In genomic region chr4:5888222-5888701, GRCh38 we compare ENCODE assay signal across 9 cellular contexts. TPM values are rescaled to one million over a fixed set of nuclear protein-coding genes. Genes with fewer than 3 reads are reported as not detected.
A peak's percentile ranks its signal among the peaks of the same experiment; 100 is the strongest.
DNase-seq lines count a peak whose midpoint lies in the region; TF ChIP-seq lines count a peak whose summit lies in the region.
"Had no signal": no experiment of that assay in that cellular context is flagged by ENCODE, and none has a peak within 500 bp of the region (broad histone marks: within the 10 kb centered on the region; RNA-seq: fewer than 3 reads in every experiment).

No MANE protein-coding gene starts in this region.

- no peak overlapping the region for H2BK120ac ChIP-seq in mesenchymal stem cell (ENCODE audit: low read depth, low read length)

- H2BK12ac ChIP-seq in mesenchymal stem cell (ENCODE audit: low read length in 2 of 2): peak overlapping the region in 1 of 2 experiments; percentile 40

- POLR2A ChIA-PET in GM10248 (lab: Yijun Ruan, JAX): no interaction called here

- TF ChIP-seq POLR2A in uterus (IDR thresholded peaks at IDR 0.05): peak in 1 of 2 donors; percentile 10

- H3K36me3 ChIP-seq in ascending aorta (no peaks in the 10 kb centered on the region), mesenchymal stem cell (ENCODE audit: control insufficient read depth in 1 of 2, insufficient read depth in 2 of 2, low read depth in 1 of 2, low read length in 2 of 2) (no peaks in the 10 kb centered on the region), uterus (no peaks in the 10 kb centered on the region)

- H3K4ac ChIP-seq in mesenchymal stem cell (ENCODE audit: low read depth in 1 of 2, low read length in 2 of 2): peak overlapping the region; percentile 28 to 67

- H4K91ac ChIP-seq in mesenchymal stem cell (ENCODE audit: low read length): no peak overlapping the region

- no peak overlapping the region for H3K14ac ChIP-seq in mesenchymal stem cell (ENCODE audit: low read length in 2 of 2)

- H3K9ac ChIP-seq in mesenchymal stem cell (ENCODE audit: low read length): no peak overlapping the region

- H3K18ac ChIP-seq in mesenchymal stem cell (ENCODE audit: low read depth in 1 of 2, low read length in 2 of 2): peak overlapping the region in 1 of 2 experiments; percentile 63

- H2BK15ac ChIP-seq in mesenchymal stem cell (ENCODE audit: low read depth, poor library complexity, severe bottlenecking): peak overlapping the region; percentile 41

- H3K4me3 ChIP-seq in ascending aorta: peak overlapping the region; percentile 49 to 61
- no peak overlapping the region for H3K4me3 ChIP-seq in mesenchymal stem cell (ENCODE audit: insufficient read depth in 1 of 2, low read depth in 1 of 2, low read length in 2 of 2)
- peak overlapping the region; percentile 45 to 54 for H3K4me3 ChIP-seq in uterus

- CTCF ChIA-PET in GM10248 (lab: Yijun Ruan, JAX): no interaction called here

- no peak overlapping the region for H2BK5ac ChIP-seq in mesenchymal stem cell (ENCODE audit: low read depth, low read length, poor library complexity, severe bottlenecking)

- H3K4me1 ChIP-seq in ascending aorta (peaks cover 7 to 14% of the 10 kb centered on the region in 2 donors), mesenchymal stem cell (ENCODE audit: control insufficient read depth, insufficient read depth, low read depth, low read length) (peaks cover 29% of the 10 kb centered on the region), uterus (peaks cover 0 to 6% of the 10 kb centered on the region in 2 donors)

- TF ChIP-seq CTCF in ascending aorta (IDR thresholded peaks at IDR 0.05) (no peak), uterus (IDR thresholded peaks at IDR 0.05) (no peak), GM10248 (IDR thresholded peaks at IDR 0.05; ENCODE audit: control extremely low read depth, extremely low read depth, low read depth, missing control alignments) (no peak)

- H3K9me3 ChIP-seq in ascending aorta (no peaks in the 10 kb centered on the region), mesenchymal stem cell (ENCODE audit: control insufficient read depth, low read length) (peaks cover 3% of the 10 kb centered on the region), uterus (no peaks in the 10 kb centered on the region)

- H3K79me1 ChIP-seq in mesenchymal stem cell (replicated peaks; ENCODE audit: low read length, poor library complexity, severe bottlenecking): no peaks in the 10 kb centered on the region

- H2AFZ ChIP-seq in mesenchymal stem cell (ENCODE audit: low read depth, low read length): no peak overlapping the region

- H3K27ac ChIP-seq in ascending aorta (no peak overlapping the region), mesenchymal stem cell (ENCODE audit: low read length, poor library complexity, severe bottlenecking) (no peak overlapping the region), uterus (no peak overlapping the region)

- DNase-seq in NCI-H2029 (lab: John Stamatoyannopoulos, UW) (peak; percentile 75), NCI-H2029 treated with DMSO at 0.1 percent for 48 hours (lab: John Stamatoyannopoulos, UW) (no peak), ascending aorta (ENCODE audit: low spot score in 2 of 2) (no peak), mesenchymal stem cell (peak; percentile 17), uterus (no peak), GM10248 (ENCODE audit: extremely low spot score) (no peak), DMS153 treated with DMSO at 0.1 percent for 48 hours (lab: John Stamatoyannopoulos, UW; ENCODE audit: unreplicated experiment) (no peak), AG08395 (ENCODE audit: low spot score) (no peak)
- DNase-seq: activated CD4-positive, alpha-beta T cell treated with anti-CD3 and anti-CD28 coated beads, Interleukin-2, amount 10 ng/mL, durations not matched to agents 24 days and 14 days had no signal

- 0% methylated on average over 25 of the region's 59 CpGs for WGBS in mesenchymal stem cell

- intact Hi-C loops in ascending aorta (cut with DNase I): no loop called here
- intact Hi-C loops in uterus (cut with DNase I; ENCODE audit: low total_unique reads): no loop called here

- H3K4me2 ChIP-seq in mesenchymal stem cell (ENCODE audit: low read length, poor library complexity, severe bottlenecking): peak overlapping the region; percentile 40

- no peak overlapping the region for H3K23ac ChIP-seq in mesenchymal stem cell (ENCODE audit: low read length in 2 of 2)

- peaks cover 16% of the 10 kb centered on the region for H3K27me3 ChIP-seq in ascending aorta
- peaks cover 76 to 82% of the 10 kb centered on the region in 2 experiments for H3K27me3 ChIP-seq in mesenchymal stem cell (ENCODE audit: control insufficient read depth in 1 of 2, insufficient read depth in 1 of 2, low read length in 2 of 2)
- H3K27me3 ChIP-seq in uterus: peaks cover 22 to 23% of the 10 kb centered on the region in 2 donors

- no peak overlapping the region for H2AK5ac ChIP-seq in mesenchymal stem cell (ENCODE audit: low read length, severe bottlenecking)

- H4K8ac ChIP-seq in mesenchymal stem cell (ENCODE audit: low read length): peak overlapping the region; percentile 20

RNA-seq across cellular contexts. Expression of gene CRMP1, which starts 4.6 kb away (rescaled TPM):
- 1.9 TPM for total RNA-seq in ascending aorta
- polyA plus RNA-seq in mesenchymal stem cell (2013, experiment 1 of 2): 16.9 TPM
- 16.6 TPM for polyA plus RNA-seq in mesenchymal stem cell (2013, experiment 2 of 2)
- 10 to 100 TPM in 1 of 4 donors, 1 to 10 TPM in 2, under 1 TPM in 1; 0.59 to 42.8 (median 2.3) TPM for total RNA-seq in uterus
- total RNA-seq: activated CD4-positive, alpha-beta T cell treated with anti-CD3 and anti-CD28 coated beads, Interleukin-2, amount 10 ng/mL, durations not matched to agents 24 days and 14 days had no signal

Comparison
In these comparisons a context has a peak if more than half of its experiments do, and no peak if none do; other contexts are left out.
1. DNase-seq: peak in NCI-H2029 (single experiment) and mesenchymal stem cell (single experiment); none in NCI-H2029 treated with DMSO at 0.1 percent for 48 hours (single experiment), ascending aorta (0 of 2), uterus (0 of 2), GM10248 (single experiment), DMS153 treated with DMSO at 0.1 percent for 48 hours (single experiment) and AG08395 (single experiment).
2. H3K4me3 ChIP-seq: peak in ascending aorta (2 of 2) and uterus (2 of 2); none in mesenchymal stem cell (0 of 2).